ENCODE assay signal across 16 cellular contexts in genomic region chr15:58463815-58464697, GRCh38. TPM values are rescaled to one million over a fixed set of nuclear protein-coding genes. Genes with fewer than 3 reads are reported as not detected.
DNase-seq lines count a peak whose midpoint lies in the region; FAIRE-seq and TF ChIP-seq lines count a peak whose summit lies in the region.
"Had no signal": no experiment of that assay in that cellular context is flagged by ENCODE, and none has a peak within 500 bp of the region (broad histone marks: within the 10 kb centered on the region; RNA-seq: fewer than 3 reads in every experiment).

No MANE protein-coding gene starts in this region.

- no peak for DNase-seq in Calu3
- no peak for DNase-seq in stimulated activated CD4-positive, alpha-beta T cell treated with anti-CD3 and anti-CD28 coated beads, Interleukin-4, amount 100 ng/mL, for 24 hours
- no peak for DNase-seq in GM20000 (ENCODE audit: low spot score)
- no peak for DNase-seq in MV-4-11 (lab: John Stamatoyannopoulos, UW)
- DNase-seq in activated CD4-positive, CD25-positive, alpha-beta regulatory T cell treated with anti-CD3 and anti-CD28 coated beads, Interleukin-2, amount 50 U/mL, for 72 hours, result no peak
- DNase-seq: activated CD8-positive, alpha-beta memory T cell treated with anti-CD3 and anti-CD28 coated beads, Interleukin-2, amount 50 U/mL, for 48 hours; effector CD8-positive, alpha-beta T cell; left ventricle myocardium superior had no signal

- H3K27ac ChIP-seq in KOPT-K1 (ENCODE audit: low read depth, low read length, poor library complexity, severe bottlenecking) (peak overlapping the region; percentile 34), OCI-LY1 (ENCODE audit: low read depth, low read length, poor library complexity, severe bottlenecking) (peak overlapping the region; percentile 92)
- H3K27ac ChIP-seq: ascending aorta had no signal

- peak overlapping the region; percentile 22; the same call in 1 of the 2 replicates for H3K4me2 ChIP-seq in OCI-LY1 (ENCODE audit: low read length)

- no TSS peak for BruUV-seq in Calu3 (replicated peaks; lab: Mats Ljungman, UMichigan)

- CTCF ChIA-PET in Calu3 (lab: Charles Lee), result interaction anchor here (0.9 to 1.2 kb wide), 2 partner anchors 24 to 46 kb away, joined by 3 to 4 read pairs; no protein-coding TSS in a partner anchor

- H3K36me3 ChIP-seq in KOPT-K1 (ENCODE audit: insufficient read depth, low read length), result no peaks in the 10 kb centered on the region
- H3K36me3 ChIP-seq in OCI-LY1 (ENCODE audit: insufficient read depth, low read length), result no peaks in the 10 kb centered on the region
- H3K36me3 ChIP-seq: ascending aorta had no signal

- H3K4me3 Mint-ChIP-seq in Calu3 (ENCODE audit: low read depth, unreplicated experiment), result peak overlapping the region; percentile 5
- H3K4me3 Mint-ChIP-seq: stimulated activated effector memory CD8-positive, alpha-beta T cell treated with anti-CD3 and anti-CD28 coated beads, Interleukin-12 subunit alpha, Interleukin-12 subunit beta, amount 100 ng/mL, for 72 hours had no signal

- H3K9me3 Mint-ChIP-seq in Calu3 (ENCODE audit: low read depth, unreplicated experiment), result peaks cover 3% of the 10 kb centered on the region
- H3K9me3 Mint-ChIP-seq: stimulated activated effector memory CD8-positive, alpha-beta T cell treated with anti-CD3 and anti-CD28 coated beads, Interleukin-12 subunit alpha, Interleukin-12 subunit beta, amount 100 ng/mL, for 72 hours had no signal

- H3K9ac ChIP-seq in OCI-LY1 (ENCODE audit: low read length), result peak overlapping the region; percentile 47

- H3K4me3 ChIP-seq in OCI-LY1 (ENCODE audit: low read depth, low read length, poor library complexity, severe bottlenecking), result no peak overlapping the region
- H3K4me3 ChIP-seq: ascending aorta had no signal

- H3K36me3 Mint-ChIP-seq in Calu3 (ENCODE audit: insufficient read depth, unreplicated experiment), result peaks cover 30% of the 10 kb centered on the region
- H3K36me3 Mint-ChIP-seq: stimulated activated effector memory CD8-positive, alpha-beta T cell treated with anti-CD3 and anti-CD28 coated beads, Interleukin-12 subunit alpha, Interleukin-12 subunit beta, amount 100 ng/mL, for 72 hours had no signal

- no peaks in the 10 kb centered on the region for H4K20me1 ChIP-seq in OCI-LY1 (ENCODE audit: insufficient read depth, low read length)

- H2AFZ ChIP-seq in OCI-LY1 (ENCODE audit: low read length), result no peak overlapping the region

- no peaks in the 10 kb centered on the region for H3K27me3 Mint-ChIP-seq in Calu3 (ENCODE audit: unreplicated experiment)

- H3K27me3 ChIP-seq in OCI-LY1 (ENCODE audit: insufficient read depth, low read length), result no peaks in the 10 kb centered on the region
- H3K27me3 ChIP-seq: ascending aorta had no signal

- peaks cover 100% of the 10 kb centered on the region for H3K4me1 ChIP-seq in OCI-LY1 (ENCODE audit: insufficient read depth, low read length, severe bottlenecking)
- H3K4me1 ChIP-seq: ascending aorta had no signal

- TF ChIP-seq CTCF in Calu3 (IDR thresholded peaks at IDR 0.05; ENCODE audit: unreplicated experiment), result no peak
- no peak for TF ChIP-seq CTCF in OCI-LY1 (IDR thresholded peaks at IDR 0.05; ENCODE audit: low read length)
- TF ChIP-seq CTCF in GM20000 (IDR thresholded peaks at IDR 0.05; ENCODE audit: extremely low read depth, missing control alignments), result no peak

- peak; percentile 69 for FAIRE-seq in islet of Langerhans (lab: Jason Lieb, UNC)
- FAIRE-seq: TTC549 had no signal

- H3F3A ChIP-seq in OCI-LY1 (ENCODE audit: insufficient read depth, low read length), result no peaks in the 10 kb centered on the region

- peaks cover 78% of the 10 kb centered on the region for H3K4me1 Mint-ChIP-seq in Calu3 (ENCODE audit: low read depth, unreplicated experiment)

- peak overlapping the region; percentile 66 for H3K27ac Mint-ChIP-seq in Calu3 (ENCODE audit: unreplicated experiment)
- H3K27ac Mint-ChIP-seq: stimulated activated effector memory CD8-positive, alpha-beta T cell treated with anti-CD3 and anti-CD28 coated beads, Interleukin-12 subunit alpha, Interleukin-12 subunit beta, amount 100 ng/mL, for 72 hours had no signal

- H3K79me2 ChIP-seq in OCI-LY1 (ENCODE audit: insufficient read depth, low read length), result no peaks in the 10 kb centered on the region

- no peaks in the 10 kb centered on the region for H3K9me2 ChIP-seq in OCI-LY1 (ENCODE audit: low read depth, low read length)

- intact Hi-C loops in Calu3 (cut with micrococcal nuclease; ENCODE audit: unreplicated experiment), result loop anchor here (10.0 kb wide), 1 partner anchor 281 kb away; the partner anchor contains the start of gene ADAM10

- H3K9me3 ChIP-seq in KOPT-K1 (ENCODE audit: insufficient read depth, low read length, poor library complexity, severe bottlenecking), result no peaks in the 10 kb centered on the region
- H3K9me3 ChIP-seq in OCI-LY1 (ENCODE audit: low read length), result no peaks in the 10 kb centered on the region
- H3K9me3 ChIP-seq: ascending aorta had no signal

RNA-seq across cellular contexts. Expression of gene LIPC, which starts 32.3 kb away (rescaled TPM):
- 0.49 TPM in 1 of 2 replicates, not detected in the other for total RNA-seq in Calu3 (2022)
- total RNA-seq: ascending aorta, HT-29, osteocyte had no signal
